ENCODE assay signal across 8 cellular contexts in the genomic region with DNA sequence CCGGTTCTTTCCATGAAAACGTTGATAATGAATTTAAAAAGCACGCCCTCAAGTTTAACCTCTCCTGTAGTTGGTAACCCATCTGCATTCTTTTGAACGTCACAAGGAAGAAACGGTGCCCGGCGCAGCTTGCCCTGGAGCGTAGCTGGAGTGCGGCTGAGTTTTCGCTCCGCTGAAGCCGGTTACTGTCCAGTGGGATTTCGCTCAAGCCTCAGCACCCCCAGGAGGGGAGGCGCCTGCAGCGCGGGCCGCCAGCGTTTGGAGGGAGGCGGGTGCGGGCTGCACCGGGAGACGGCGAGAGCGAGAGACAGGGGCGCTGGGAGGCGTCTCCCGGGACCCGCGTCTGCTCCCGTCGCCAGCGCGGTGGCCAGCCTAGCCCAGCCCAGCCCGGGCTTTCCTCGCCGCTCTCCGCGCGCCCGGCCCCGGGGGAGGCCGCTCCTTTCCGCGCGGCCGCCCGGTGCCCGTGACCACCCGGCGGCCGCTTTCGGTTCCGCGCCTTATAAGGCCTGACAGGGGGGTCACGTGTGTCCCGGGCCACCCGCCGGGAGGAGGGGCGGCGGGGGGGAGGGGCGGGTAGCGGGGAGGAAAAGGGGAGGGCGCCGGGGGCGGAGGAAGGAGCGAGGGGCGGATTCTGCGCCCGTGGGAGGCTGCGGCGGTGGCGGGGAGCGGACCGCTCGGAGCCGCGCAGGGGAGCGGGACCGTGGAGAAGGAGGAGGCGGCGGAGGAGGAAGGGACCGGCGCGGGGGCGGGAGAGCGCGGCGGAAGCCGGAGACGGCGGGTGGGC. TPM values are rescaled to one million over a fixed set of nuclear protein-coding genes. Genes with fewer than 3 reads are reported as not detected.
A peak's percentile ranks its signal among the peaks of the same experiment; 100 is the strongest.
DNase-seq lines count a peak whose midpoint lies in the region; ATAC-seq and TF ChIP-seq lines count a peak whose summit lies in the region.

No MANE protein-coding gene starts in this region.

- peak; percentile 56 for ATAC-seq in GM21367 (IDR thresholded peaks at IDR 0.05; ENCODE audit: unreplicated experiment)
- peak; percentile 84 to 88 (median 88) for ATAC-seq in natural killer cell

- intact Hi-C loops in natural killer cell (cut with micrococcal nuclease) = no loop called here

- H3K4me1 Mint-ChIP-seq in natural killer cell = peaks cover 20 to 24% of the 10 kb centered on the region in 2 donors

- TF ChIP-seq CTCF in fibroblast of mammary gland (conservative IDR thresholded peaks at IDR 0.05; ENCODE audit: control insufficient read depth, insufficient read depth, low read depth, low read length) = no peak
- no peak for TF ChIP-seq CTCF in natural killer cell (IDR thresholded peaks at IDR 0.05)

- peaks cover 11% of the 10 kb centered on the region for H3K36me3 Mint-ChIP-seq in natural killer cell

- no peaks in the 10 kb centered on the region for H3K9me3 Mint-ChIP-seq in natural killer cell

- H3K27ac Mint-ChIP-seq in natural killer cell = peak overlapping the region; percentile 39 to 60

- peak overlapping the region; percentile 64 for H3K4me3 ChIP-seq in fibroblast of mammary gland (ENCODE audit: control insufficient read depth, low read depth, low read length)

- H3K4me3 Mint-ChIP-seq in natural killer cell = peak overlapping the region; percentile 90

- peaks cover 25 to 52% of the 10 kb centered on the region in 2 donors for H3K27me3 Mint-ChIP-seq in natural killer cell (ENCODE audit: low read depth in 2 of 2)

- DNase-seq in DMS 273 (lab: John Stamatoyannopoulos, UW; ENCODE audit: unreplicated experiment) (peak; percentile 89), HT1080 (ENCODE audit: low read depth) (peak; percentile 76), fibroblast of mammary gland (ENCODE audit: low read depth) (peak; percentile 77), natural killer cell (peak; percentile 62)
- DNase-seq in activated T-helper 1 cell treated with anti-CD3 and anti-CD28 coated beads, Interleukin-2, amount 50 U/mL, for 16 hours (ENCODE audit: low read depth in 1 of 2, low spot score in 1 of 2) = peak; percentile 79 to 83
- peak; percentile 64 to 88 (median 82) for DNase-seq in stimulated activated naive CD4-positive, alpha-beta T cell (lab: John Stamatoyannopoulos, UW)

TF ChIP-seq in PFSK-1, 5 proteins besides CTCF, POLR2A, EP300 and RAD21:
- TF ChIP-seq SIN3A (IDR thresholded peaks at IDR 0.05; ENCODE audit: borderline replicate concordance, insufficient read depth, low read length) (no peak), POLR2AphosphoS5 (IDR thresholded peaks at IDR 0.05; ENCODE audit: low read depth, low read length) (peak; percentile 44; the same call in 1 of the 2 replicates), FOXP2 (optimal IDR thresholded peaks at IDR 0.05; ENCODE audit: borderline replicate concordance, extremely low read depth, extremely low read length, insufficient read depth) (no peak), TAF1 (IDR thresholded peaks at IDR 0.05; ENCODE audit: borderline replicate concordance, insufficient read depth, low read length) (peak; percentile 54; the same call in 1 of the 2 replicates)
- TF ChIP-seq, protein P1, sequence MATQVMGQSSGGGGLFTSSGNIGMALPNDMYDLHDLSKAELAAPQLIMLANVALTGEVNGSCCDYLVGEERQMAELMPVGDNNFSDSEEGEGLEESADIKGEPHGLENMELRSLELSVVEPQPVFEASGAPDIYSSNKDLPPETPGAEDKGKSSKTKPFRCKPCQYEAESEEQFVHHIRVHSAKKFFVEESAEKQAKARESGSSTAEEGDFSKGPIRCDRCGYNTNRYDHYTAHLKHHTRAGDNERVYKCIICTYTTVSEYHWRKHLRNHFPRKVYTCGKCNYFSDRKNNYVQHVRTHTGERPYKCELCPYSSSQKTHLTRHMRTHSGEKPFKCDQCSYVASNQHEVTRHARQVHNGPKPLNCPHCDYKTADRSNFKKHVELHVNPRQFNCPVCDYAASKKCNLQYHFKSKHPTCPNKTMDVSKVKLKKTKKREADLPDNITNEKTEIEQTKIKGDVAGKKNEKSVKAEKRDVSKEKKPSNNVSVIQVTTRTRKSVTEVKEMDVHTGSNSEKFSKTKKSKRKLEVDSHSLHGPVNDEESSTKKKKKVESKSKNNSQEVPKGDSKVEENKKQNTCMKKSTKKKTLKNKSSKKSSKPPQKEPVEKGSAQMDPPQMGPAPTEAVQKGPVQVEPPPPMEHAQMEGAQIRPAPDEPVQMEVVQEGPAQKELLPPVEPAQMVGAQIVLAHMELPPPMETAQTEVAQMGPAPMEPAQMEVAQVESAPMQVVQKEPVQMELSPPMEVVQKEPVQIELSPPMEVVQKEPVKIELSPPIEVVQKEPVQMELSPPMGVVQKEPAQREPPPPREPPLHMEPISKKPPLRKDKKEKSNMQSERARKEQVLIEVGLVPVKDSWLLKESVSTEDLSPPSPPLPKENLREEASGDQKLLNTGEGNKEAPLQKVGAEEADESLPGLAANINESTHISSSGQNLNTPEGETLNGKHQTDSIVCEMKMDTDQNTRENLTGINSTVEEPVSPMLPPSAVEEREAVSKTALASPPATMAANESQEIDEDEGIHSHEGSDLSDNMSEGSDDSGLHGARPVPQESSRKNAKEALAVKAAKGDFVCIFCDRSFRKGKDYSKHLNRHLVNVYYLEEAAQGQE (IDR thresholded peaks at IDR 0.05; ENCODE audit: insufficient read depth in 1 of 2, low read depth in 2 of 2, low read length in 2 of 2) = no peak
TF ChIP-seq in PFSK-1: peak in this region for 2.

RNA-seq across cellular contexts. Expression of gene DGKH, which starts 8.3 kb away (rescaled TPM):
- 9.9 and 10.3 TPM in 2 replicates for total RNA-seq in HT1080 (2014; rRNA removed; shearing (Covaris generic))
- polyA plus RNA-seq in HT1080 (2015; cell fraction: cytosol; rRNA removed) = 5.3 and 6.3 TPM in 2 replicates
- polyA plus RNA-seq in HT1080 (2015; cell fraction: nucleus; rRNA removed) = 8.9 and 9.3 TPM in 2 replicates
- polyA plus RNA-seq in PFSK-1 (2012; ENCODE audit: insufficient read length, low read depth) = 2.8 TPM
- total RNA-seq in natural killer cell = 1 to 10 TPM; 1.1 to 3.4 (median 1.2) TPM

Comparison
In these comparisons a context has a peak if more than half of its experiments do, and no peak if none do; other contexts are left out.
1. Peak in every context shown above with its lines: DNase-seq, ATAC-seq and H3K4me3 ChIP-seq.